ENCODE assay signal across 8 cellular contexts in the genomic region with DNA sequence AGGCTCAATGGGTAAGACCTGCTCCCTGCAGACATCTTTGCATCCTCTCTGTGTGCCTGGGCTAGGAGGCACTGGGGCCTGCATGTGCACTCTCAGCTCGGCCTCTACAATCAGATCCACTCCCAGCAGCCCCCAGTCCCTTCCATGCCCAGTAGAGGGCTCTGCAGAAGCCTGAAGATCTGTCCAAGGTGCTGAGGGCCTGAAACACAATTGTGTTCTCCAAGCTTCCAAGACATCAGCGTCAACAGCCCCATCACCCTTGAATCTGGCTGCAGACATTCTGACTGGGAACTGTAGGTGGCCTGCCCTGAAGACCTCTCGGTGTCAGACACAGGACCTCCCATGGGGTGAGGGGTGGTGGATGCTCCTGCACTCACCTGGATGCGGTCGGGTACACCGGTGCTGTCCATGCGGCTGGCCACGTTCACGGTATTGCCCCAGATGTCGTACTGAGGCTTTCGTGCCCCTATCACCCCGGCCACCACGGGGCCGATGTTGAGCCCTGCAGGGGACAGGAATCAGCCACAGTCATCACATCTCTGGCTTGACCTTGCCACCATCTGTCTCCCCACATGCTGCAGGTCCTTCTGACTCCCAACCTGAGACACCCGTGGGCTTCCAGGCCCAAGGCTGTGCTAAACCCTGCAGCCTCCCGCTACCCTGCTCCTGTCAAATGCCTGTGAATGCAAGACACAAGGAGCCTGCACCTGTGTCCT.
A peak's percentile ranks its signal among the peaks of the same experiment; 100 is the strongest.
DNase-seq lines count a peak whose midpoint lies in the region; ATAC-seq lines count a peak whose summit lies in the region.

No MANE protein-coding gene starts in this region.

- ATAC-seq in GM21619 (IDR thresholded peaks at IDR 0.05; ENCODE audit: unreplicated experiment) (peak; percentile 60), GM18502 (IDR thresholded peaks at IDR 0.05; ENCODE audit: poor library complexity, unreplicated experiment) (no peak)

- DNase-seq in DMS53 treated with DMSO at 0.1 percent for 48 hours (lab: John Stamatoyannopoulos, UW; ENCODE audit: unreplicated experiment) (peak; percentile 2), NOMO-1 (lab: John Stamatoyannopoulos, UW; ENCODE audit: unreplicated experiment in 2 of 2) (peak; percentile 13 to 50), amniotic epithelial cell (ENCODE audit: low read depth) (peak; percentile 68), hepatic stellate cell (ENCODE audit: low spot score) (peak; percentile 87), NCI-H524 treated with DMSO at 0.1 percent for 48 hours (lab: John Stamatoyannopoulos, UW) (no peak)
- DNase-seq in stimulated activated CD4-positive, alpha-beta T cell treated with anti-CD3 and anti-CD28 coated beads, Interleukin-2, amount 100 ng/mL, for 48 hours: peak; percentile 10 to 32
